Comparison of ENCODE assay signal across 24 cellular contexts in the genomic region with DNA sequence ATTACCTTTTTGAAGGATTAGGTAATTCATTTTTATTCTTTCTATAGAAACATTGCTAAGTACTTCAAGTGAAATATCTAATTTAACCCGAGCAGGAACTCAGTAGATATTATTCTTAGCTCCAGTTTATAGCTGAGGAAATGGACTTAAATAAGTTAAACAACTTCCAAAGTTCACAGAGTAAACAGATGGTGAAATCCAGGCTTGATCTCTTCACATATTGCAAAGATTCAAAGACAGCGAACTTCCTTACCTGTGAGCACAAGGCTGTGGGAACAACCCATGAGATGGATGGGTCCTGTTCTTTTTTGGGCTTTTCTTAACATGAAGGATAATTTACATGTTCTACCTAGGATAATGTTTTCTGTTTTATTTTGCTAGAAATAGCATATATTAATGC.
"Had no signal": no experiment of that assay in that cellular context is flagged by ENCODE, and none has a peak within 500 bp of the region (broad histone marks: within the 10 kb centered on the region; RNA-seq: fewer than 3 reads in every experiment).

No MANE protein-coding gene starts in this region.

- H3K27ac Mint-ChIP-seq: natural killer cell; nephron; neural progenitor cell; progenitor cell of endocrine pancreas; stimulated activated effector memory CD8-positive, alpha-beta T cell treated with anti-CD3 and anti-CD28 coated beads, Interleukin-12 subunit alpha, Interleukin-12 subunit beta, amount 100 ng/mL, for 72 hours; stimulated activated naive B cell treated with anti-CD40 and anti-IgM and Interleukin-4, amounts not matched to agents 10 μg/mL and 1 μg/mL and 100 μg/mL, for 72 hours; stimulated activated naive CD8-positive, alpha-beta T cell treated with anti-CD3 and anti-CD28 coated beads, Interleukin-15, Interleukin-2, amounts not matched to agents 100 ng/mL and 50 ng/mL, for 24 hours had no signal

- H3K4me3 Mint-ChIP-seq: natural killer cell; nephron; neural progenitor cell; stimulated activated effector memory CD8-positive, alpha-beta T cell treated with anti-CD3 and anti-CD28 coated beads, Interleukin-12 subunit alpha, Interleukin-12 subunit beta, amount 100 ng/mL, for 72 hours; stimulated activated naive B cell treated with anti-CD40 and anti-IgM and Interleukin-4, amounts not matched to agents 10 μg/mL and 1 μg/mL and 100 μg/mL, for 72 hours; stimulated activated naive CD8-positive, alpha-beta T cell treated with anti-CD3 and anti-CD28 coated beads, Interleukin-15, Interleukin-2, amounts not matched to agents 100 ng/mL and 50 ng/mL, for 24 hours had no signal

- H3K36me3 Mint-ChIP-seq: natural killer cell; neural progenitor cell; stimulated activated effector memory CD8-positive, alpha-beta T cell treated with anti-CD3 and anti-CD28 coated beads, Interleukin-12 subunit alpha, Interleukin-12 subunit beta, amount 100 ng/mL, for 72 hours; stimulated activated naive B cell treated with anti-CD40 and anti-IgM and Interleukin-4, amounts not matched to agents 10 μg/mL and 1 μg/mL and 100 μg/mL, for 72 hours had no signal

- H3K9me3 Mint-ChIP-seq: stimulated activated naive CD8-positive, alpha-beta T cell treated with anti-CD3 and anti-CD28 coated beads, Interleukin-15, Interleukin-2, amounts not matched to agents 100 ng/mL and 50 ng/mL, for 24 hours had no signal

- H3K27me3 Mint-ChIP-seq: progenitor cell of endocrine pancreas had no signal

- ATAC-seq: natural killer cell; psoas muscle; right cardiac atrium; stimulated activated effector memory CD8-positive, alpha-beta T cell treated with anti-CD3 and anti-CD28 coated beads, Interleukin-12 subunit alpha, Interleukin-12 subunit beta, amount 100 ng/mL, for 72 hours; stimulated activated naive B cell treated with anti-CD40 and anti-IgM and Interleukin-4, amounts not matched to agents 10 μg/mL and 1 μg/mL and 100 μg/mL, for 72 hours had no signal

- H3K4me1 Mint-ChIP-seq: natural killer cell; nephron; stimulated activated effector memory CD8-positive, alpha-beta T cell treated with anti-CD3 and anti-CD28 coated beads, Interleukin-12 subunit alpha, Interleukin-12 subunit beta, amount 100 ng/mL, for 72 hours had no signal

- DNase-seq: natural killer cell; occipital lobe; ovary; posterior cingulate gyrus; psoas muscle; right cardiac atrium; right lobe of liver; sigmoid colon; small intestine; stimulated activated CD4-positive, alpha-beta T cell treated with anti-CD3 and anti-CD28 coated beads, Interleukin-15, amount 100 ng/mL, for 24 hours; stimulated activated CD4-positive, alpha-beta T cell treated with anti-CD3 and anti-CD28 coated beads, Interleukin-2, amount 100 ng/mL, for 24 hours; stimulated activated CD4-positive, alpha-beta T cell treated with anti-CD3 and anti-CD28 coated beads, Interleukin-2, amount 100 ng/mL, for 48 hours; stimulated activated CD4-positive, alpha-beta T cell treated with anti-CD3 and anti-CD28 coated beads, Interleukin-4, amount 100 ng/mL, for 24 hours; stimulated activated naive B cell treated with anti-CD40 and anti-IgM and Interleukin-4, amounts not matched to agents 10 μg/mL and 1 μg/mL and 100 μg/mL, for 72 hours; stimulated activated naive CD4-positive, alpha-beta T cell treated with Interleukin-2 at 50 U/mL for 16 hours; stomach; thyroid gland; trophoblast cell; upper lobe of left lung had no signal
